ENCODE assay signal across 23 cellular contexts in genomic region chr4:185520119-185520518, GRCh38. TPM values are rescaled to one million over a fixed set of nuclear protein-coding genes. Genes with fewer than 3 reads are reported as not detected.
A peak's percentile ranks its signal among the peaks of the same experiment; 100 is the strongest.
DNase-seq lines count a peak whose midpoint lies in the region; ATAC-seq and TF ChIP-seq lines count a peak whose summit lies in the region.
"Had no signal": no experiment of that assay in that cellular context is flagged by ENCODE, and none has a peak within 500 bp of the region (broad histone marks: within the 10 kb centered on the region; RNA-seq: fewer than 3 reads in every experiment).

No MANE protein-coding gene starts in this region.

- no peaks in the 10 kb centered on the region for H3K4me1 Mint-ChIP-seq in activated T-cell treated with anti-CD3 and anti-CD28 coated beads, Interleukin-2, amount 50 U/mL, for 24 hours (ENCODE audit: low read depth)
- H3K4me1 Mint-ChIP-seq: activated naive CD8-positive, alpha-beta T cell treated with anti-CD3 and anti-CD28 coated beads for 36 hours; CD14-positive monocyte had no signal

- no peaks in the 10 kb centered on the region for H3K36me3 Mint-ChIP-seq in activated T-cell treated with anti-CD3 and anti-CD28 coated beads, Interleukin-2, amount 50 U/mL, for 24 hours (ENCODE audit: low read depth)
- H3K36me3 Mint-ChIP-seq: activated naive CD8-positive, alpha-beta T cell treated with anti-CD3 and anti-CD28 coated beads for 36 hours; CD14-positive monocyte had no signal

- H3K27me3 ChIP-seq in esophagus squamous epithelium (no peaks in the 10 kb centered on the region), gastrocnemius medialis (no peaks in the 10 kb centered on the region)
- H3K27me3 ChIP-seq: testis had no signal

- no peak overlapping the region for H3K4me3 Mint-ChIP-seq in activated T-cell treated with anti-CD3 and anti-CD28 coated beads, Interleukin-2, amount 50 U/mL, for 24 hours
- H3K4me3 Mint-ChIP-seq: activated naive CD8-positive, alpha-beta T cell treated with anti-CD3 and anti-CD28 coated beads for 36 hours had no signal

- no peaks in the 10 kb centered on the region for H3K9me3 Mint-ChIP-seq in activated T-cell treated with anti-CD3 and anti-CD28 coated beads, Interleukin-2, amount 50 U/mL, for 24 hours
- H3K9me3 Mint-ChIP-seq: activated naive CD8-positive, alpha-beta T cell treated with anti-CD3 and anti-CD28 coated beads for 36 hours had no signal

- TF ChIP-seq CTCF in esophagus squamous epithelium (IDR thresholded peaks at IDR 0.05) = no peak
- TF ChIP-seq CTCF in gastrocnemius medialis (IDR thresholded peaks at IDR 0.05 in 4 of 5, conservative IDR thresholded peaks at IDR 0.05 in 1 of 5) = no peak
- no peak for TF ChIP-seq CTCF in GM10248 (IDR thresholded peaks at IDR 0.05; ENCODE audit: control extremely low read depth, extremely low read depth, low read depth, missing control alignments)

- H3K27ac Mint-ChIP-seq in activated T-cell treated with anti-CD3 and anti-CD28 coated beads, Interleukin-2, amount 50 U/mL, for 24 hours = no peak overlapping the region
- H3K27ac Mint-ChIP-seq: activated naive CD8-positive, alpha-beta T cell treated with anti-CD3 and anti-CD28 coated beads for 36 hours; CD14-positive monocyte had no signal

- in situ Hi-C loops in gastrocnemius medialis (cut with MboI; ENCODE audit: low sequenced_read_pairs in 4 of 4) = no loop called here

- H3K27ac ChIP-seq in esophagus squamous epithelium (peak overlapping the region in 3 of 4 donors; percentile 14 to 58 (median 18)), gastrocnemius medialis (peak overlapping the region; percentile 83 to 96 (median 92))

- H3K4me1 ChIP-seq in esophagus squamous epithelium = no peaks in the 10 kb centered on the region
- H3K4me1 ChIP-seq in gastrocnemius medialis = peaks cover 62 to 75% of the 10 kb centered on the region in 2 donors
- H3K4me1 ChIP-seq: HAP-1, testis had no signal

- CTCF ChIA-PET in GM10248 (lab: Yijun Ruan, JAX) = interaction anchor here (1.9 kb wide), 1 partner anchor 16 kb away, joined by 4 read pairs; no protein-coding TSS in a partner anchor

- peaks cover 0 to 11% (median 0%) of the 10 kb centered on the region in 3 donors for H3K36me3 ChIP-seq in esophagus squamous epithelium
- H3K36me3 ChIP-seq in gastrocnemius medialis = peaks cover 0 to 57% of the 10 kb centered on the region in 2 donors
- H3K36me3 ChIP-seq: HAP-1 had no signal

- DNase-seq in RKO (ENCODE audit: low spot score) (peak; percentile 27), esophagus squamous epithelium (lab: John Stamatoyannopoulos, UW) (no peak), iris pigment epithelial cell (ENCODE audit: low read depth) (peak; percentile 88), gastrocnemius medialis (no peak), GM10248 (ENCODE audit: extremely low spot score) (no peak)
- no peak for DNase-seq in activated T-cell treated with anti-CD3 and anti-CD28 coated beads, Interleukin-2, amount 50 U/mL, for 24 hours
- DNase-seq in activated CD4-positive, alpha-beta T cell treated with anti-CD3 and anti-CD28 coated beads, Interleukin-2, amount 50 U/mL, for 4 hours = no peak
- DNase-seq: activated CD8-positive, alpha-beta memory T cell treated with anti-CD3 and anti-CD28 coated beads for 24 hours; activated naive CD8-positive, alpha-beta T cell treated with anti-CD3 and anti-CD28 coated beads for 36 hours; caudate nucleus; DMS 273 treated with DMSO at 0.1 percent for 48 hours; GDM1; hypothalamus; NCI-H1436; NCI-H748 treated with DMSO at 0.1 percent for 48 hours; T-helper 9 cell; testis had no signal

- intact Hi-C loops in esophagus squamous epithelium (cut with DNase I) (no loop called here), gastrocnemius medialis (cut with DNase I; ENCODE audit: low total_unique reads) (no loop called here)

- ATAC-seq in gastrocnemius medialis = no peak
- no peak for ATAC-seq in GM21528 (IDR thresholded peaks at IDR 0.05; ENCODE audit: low FRiP score, unreplicated experiment)
- ATAC-seq: activated CD4-positive, CD25-positive, alpha-beta regulatory T cell treated with anti-CD3 and anti-CD28 coated beads, Interleukin-2, amount 50 U/mL, for 24 hours; Panc1 had no signal

- POLR2A ChIA-PET in GM10248 (lab: Yijun Ruan, JAX) = no interaction called here

- H3K4me3 ChIP-seq in esophagus squamous epithelium (no peak overlapping the region), gastrocnemius medialis (no peak overlapping the region)
- H3K4me3 ChIP-seq: HAP-1, testis had no signal

- H3K27me3 Mint-ChIP-seq in activated T-cell treated with anti-CD3 and anti-CD28 coated beads, Interleukin-2, amount 50 U/mL, for 24 hours = peaks cover 35% of the 10 kb centered on the region

- no peaks in the 10 kb centered on the region for H3K9me3 ChIP-seq in esophagus squamous epithelium
- H3K9me3 ChIP-seq in gastrocnemius medialis = no peaks in the 10 kb centered on the region
- H3K9me3 ChIP-seq: HAP-1, testis had no signal

- 63 to 77% methylated on average over 4 of the region's 4 CpGs for WGBS in esophagus squamous epithelium, 2 donors

- TF ChIP-seq POLR2A in esophagus squamous epithelium (IDR thresholded peaks at IDR 0.05) (no peak), gastrocnemius medialis (IDR thresholded peaks at IDR 0.05) (no peak)

RNA-seq across cellular contexts. Expression of gene PDLIM3, which starts 15.2 kb away (rescaled TPM):
- 100 to 1,000 TPM in 1 of 4 donors, 10 to 100 TPM in 3; 13.9 to 322 (median 44.6) TPM for total RNA-seq in esophagus squamous epithelium
- 1,000 to 10,000 TPM; 1,062 to 7,224 (median 2,598) TPM for total RNA-seq in gastrocnemius medialis
- total RNA-seq: activated naive CD8-positive, alpha-beta T cell treated with anti-CD3 and anti-CD28 coated beads for 36 hours had no signal

RNA-seq across cellular contexts. Expression of gene CCDC110, which starts 48.6 kb away (rescaled TPM):
- 1 to 10 TPM in 3 of 4 donors, under 1 TPM in 1; 0.18 to 2.3 (median 1.3) TPM for total RNA-seq in esophagus squamous epithelium
- 1 to 10 TPM in 2 of 4 donors, under 1 TPM in 2; 0.97 to 4.1 (median 1.8) TPM for total RNA-seq in gastrocnemius medialis
- total RNA-seq: MCF 10A had no signal

Comparison
In these comparisons a context has a peak if more than half of its experiments do, and no peak if none do; other contexts are left out.
1. DNase-seq: peak in RKO (single experiment) and iris pigment epithelial cell (single experiment); none in esophagus squamous epithelium (single experiment), gastrocnemius medialis (0 of 2), GM10248 (single experiment), activated T-cell treated with anti-CD3 and anti-CD28 coated beads, Interleukin-2, amount 50 U/mL, for 24 hours (single experiment) and activated CD4-positive, alpha-beta T cell treated with anti-CD3 and anti-CD28 coated beads, Interleukin-2, amount 50 U/mL, for 4 hours (0 of 2).